ENCODE assay signal across 1 cellular context in genomic region chr1:225903623-225904022, GRCh38.
TF ChIP-seq lines count a peak whose summit lies in the region.

No MANE protein-coding gene starts in this region.

TF ChIP-seq in HEK293, 187 proteins besides CTCF, POLR2A, EP300 and RAD21 (continued from another document):
- 0 out of 2 replicates have a peak, but pooled peaks have one; percentile 27 for TF ChIP-seq ZNF580 (tag by site-specific recombination; IDR thresholded peaks at IDR 0.05)
